Comparison of ENCODE assay signal across 21 cellular contexts in the genomic region with DNA sequence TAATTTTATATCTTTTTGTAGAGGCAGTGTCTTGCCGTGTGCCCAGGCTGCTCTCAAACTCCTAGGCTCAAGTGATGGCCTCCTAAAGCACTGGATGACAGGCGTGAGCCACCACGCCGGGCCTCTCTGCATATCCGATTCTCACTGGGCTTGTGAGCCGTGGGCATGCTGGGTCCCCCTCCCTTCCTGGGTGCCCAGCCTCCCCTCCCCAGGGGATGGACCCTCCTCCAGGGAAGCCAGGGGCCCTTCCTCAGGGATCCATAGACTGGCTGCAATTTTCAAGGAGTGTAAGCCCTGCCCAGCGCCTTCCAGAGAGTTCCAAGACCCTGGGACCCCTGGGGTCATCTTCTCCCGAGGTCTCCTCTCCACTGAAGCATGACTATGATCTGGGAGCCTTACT. TPM values are rescaled to one million over a fixed set of nuclear protein-coding genes. Genes with fewer than 3 reads are reported as not detected.
DNase-seq lines count a peak whose midpoint lies in the region; ATAC-seq, FAIRE-seq and TF ChIP-seq lines count a peak whose summit lies in the region.
"Had no signal": no experiment of that assay in that cellular context is flagged by ENCODE, and none has a peak within 500 bp of the region (broad histone marks: within the 10 kb centered on the region; RNA-seq: fewer than 3 reads in every experiment).

No MANE protein-coding gene starts in this region.

- no peaks in the 10 kb centered on the region for H3K36me3 Mint-ChIP-seq in CD14-positive monocyte
- no peaks in the 10 kb centered on the region for H3K36me3 Mint-ChIP-seq in stimulated activated naive B cell treated with anti-CD40 and anti-IgM and Interleukin-4, amounts not matched to agents 10 μg/mL and 1 μg/mL and 100 μg/mL, for 72 hours

- TF ChIP-seq CTCF in CD14-positive monocyte (IDR thresholded peaks at IDR 0.05) = no peak
- TF ChIP-seq CTCF in K562 (IDR thresholded peaks at IDR 0.05 in 2 of 3, conservative IDR thresholded peaks at IDR 0.05 in 1 of 3; ENCODE audit: insufficient read depth in 2 of 3, low read depth in 1 of 3, low read length in 3 of 3) = no peak
- no peak for TF ChIP-seq CTCF in lower lobe of right lung (IDR thresholded peaks at IDR 0.05)

- 9% methylated on average over 3 of the region's 8 CpGs for WGBS in K562 (ENCODE audit: insufficient coverage, low coverage, missing lambda C conversion rate)

- H4K20me1 ChIP-seq in K562 (replicated peaks; ENCODE audit: control insufficient read depth, insufficient read depth, low read length) = 0 out of 2 replicates have a peak, but pooled peaks cover 7% of the 10 kb centered on the region

- no TSS peak for BruUV-seq in K562 (replicated peaks; lab: Mats Ljungman, UMichigan)

- H3K27ac ChIP-seq in K562 (ENCODE audit: extremely low read depth, low read depth, low read length) = no peak overlapping the region
- no peak overlapping the region for H3K27ac ChIP-seq in lower lobe of right lung

- peaks cover 23 to 69% of the 10 kb centered on the region in 2 experiments; a peak in 4 of 5 replicates for H3K4me1 ChIP-seq in K562 (replicated peaks in 1 of 2; ENCODE audit: control insufficient read depth in 2 of 2, insufficient read depth in 2 of 2, low read length in 2 of 2)
- H3K4me1 ChIP-seq in lower lobe of right lung = no peaks in the 10 kb centered on the region

- POLR2A ChIA-PET in K562 (lab: Yijun Ruan, JAX) = no interaction called here

- FAIRE-seq in K562 (lab: Jason Lieb, UNC) = no peak
- FAIRE-seq: A204.1, GM19239 had no signal

- H3K27ac Mint-ChIP-seq in CD14-positive monocyte = no peak overlapping the region
- H3K27ac Mint-ChIP-seq in stimulated activated naive B cell treated with anti-CD40 and anti-IgM and Interleukin-4, amounts not matched to agents 10 μg/mL and 1 μg/mL and 100 μg/mL, for 72 hours = peak overlapping the region; percentile 47

- ATAC-seq in K562 (no peak), lower lobe of right lung (no peak)
- ATAC-seq in stimulated activated naive B cell treated with anti-CD40 and anti-IgM and Interleukin-4, amounts not matched to agents 10 μg/mL and 1 μg/mL and 100 μg/mL, for 72 hours (replicated peaks) = no peak
- ATAC-seq: PC-3 had no signal

- TF ChIP-seq RAD21 in K562 (CRISPR knock-in tag; conservative IDR thresholded peaks at IDR 0.05 in 1 of 2, IDR thresholded peaks at IDR 0.05 in 1 of 2) = no peak

- H3K9me1 ChIP-seq in K562 (ENCODE audit: control insufficient read depth, insufficient read depth, low read length) = no peaks in the 10 kb centered on the region

- H3K27me3 ChIP-seq in K562 (ENCODE audit: control insufficient read depth in 2 of 2, insufficient read depth in 2 of 2, low read length in 2 of 2) (peaks cover 0 to 30% of the 10 kb centered on the region in 2 experiments; a peak in 2 of 5 replicates), lower lobe of right lung (ENCODE audit: low read depth) (peaks cover 46% of the 10 kb centered on the region)

- no peak overlapping the region for H2AFZ ChIP-seq in K562 (ENCODE audit: low read depth, low read length)

- H3K4me3 ChIP-seq in K562 (no peak overlapping the region), lower lobe of right lung (no peak overlapping the region)

- CTCF ChIA-PET in K562 (lab: Yijun Ruan, JAX; ENCODE audit: low intra/inter-chr PET ratio) = no interaction called here

- H3K4me2 ChIP-seq in K562 (ENCODE audit: insufficient read depth, low read length) = no peak overlapping the region

- no peaks in the 10 kb centered on the region for H3K4me1 Mint-ChIP-seq in CD14-positive monocyte
- peaks cover 4 to 8% of the 10 kb centered on the region in 2 donors for H3K4me1 Mint-ChIP-seq in stimulated activated naive B cell treated with anti-CD40 and anti-IgM and Interleukin-4, amounts not matched to agents 10 μg/mL and 1 μg/mL and 100 μg/mL, for 72 hours

- DNase-seq in CD14-positive monocyte (ENCODE audit: low spot score) (peak; percentile 17), K562 (ENCODE audit: extremely low read depth in 1 of 4, low spot score in 3 of 4) (no peak), lower lobe of right lung (peak; percentile 37), NCI-H1417 (lab: John Stamatoyannopoulos, UW) (no peak), UCSD-AML1 (lab: John Stamatoyannopoulos, UW; ENCODE audit: unreplicated experiment) (no peak)
- no peak for DNase-seq in stimulated activated naive B cell treated with anti-CD40 and anti-IgM and Interleukin-4, amounts not matched to agents 10 μg/mL and 1 μg/mL and 100 μg/mL, for 72 hours
- DNase-seq in stimulated activated CD4-positive, alpha-beta T cell treated with anti-CD3 and anti-CD28 coated beads, Interleukin-15, amount 100 ng/mL, for 24 hours = no peak
- DNase-seq: Calu3; DND-41; KBM-7; NCI-H1105 treated with DMSO at 0.1 percent for 48 hours; NCI-H2029; NCI-H446; NCI-H526; NCI-H82; NK-92 treated with Interleukin-12 subunit alpha and Interleukin-12 subunit beta, amount 100 ng/mL, for 24 hours; PC-3 had no signal

- H3K36me3 ChIP-seq in K562 (ENCODE audit: control insufficient read depth, insufficient read depth, low read length) = no peaks in the 10 kb centered on the region
- no peaks in the 10 kb centered on the region for H3K36me3 ChIP-seq in lower lobe of right lung

- TF ChIP-seq POLR2A in K562 (conservative IDR thresholded peaks at IDR 0.05) = no peak

- in situ Hi-C loops in K562 (cut with MboI) = no loop called here

- H3K9me3 ChIP-seq in K562 (replicated peaks; ENCODE audit: control insufficient read depth, insufficient read depth, low read depth, low read length) (no peaks in the 10 kb centered on the region), lower lobe of right lung (no peaks in the 10 kb centered on the region)

- H3K9ac ChIP-seq in K562 (ENCODE audit: insufficient read depth in 1 of 2, low read depth in 2 of 2, low read length in 2 of 2) = peak overlapping the region in 1 of 2 experiments; percentile 35; a peak in 1 of 4 replicates

- intact Hi-C loops in CD14-positive monocyte (cut with micrococcal nuclease) = no loop called here
- intact Hi-C loops in K562 (cut with micrococcal nuclease) = loop anchor here (10.0 kb wide), 1 partner anchor 58 kb away; no protein-coding TSS in a partner anchor
- intact Hi-C loops in lower lobe of right lung (cut with DNase I) = no loop called here

- peaks cover 0 to 2% (median 0%) of the 10 kb centered on the region in 7 donors for H3K9me3 Mint-ChIP-seq in CD14-positive monocyte
- H3K9me3 Mint-ChIP-seq in stimulated activated naive B cell treated with anti-CD40 and anti-IgM and Interleukin-4, amounts not matched to agents 10 μg/mL and 1 μg/mL and 100 μg/mL, for 72 hours = no peaks in the 10 kb centered on the region

- no peak overlapping the region for H3K4me3 Mint-ChIP-seq in CD14-positive monocyte
- no peak overlapping the region for H3K4me3 Mint-ChIP-seq in stimulated activated naive B cell treated with anti-CD40 and anti-IgM and Interleukin-4, amounts not matched to agents 10 μg/mL and 1 μg/mL and 100 μg/mL, for 72 hours

- H3K79me2 ChIP-seq in K562 (ENCODE audit: control insufficient read depth, insufficient read depth, low read length) = no peaks in the 10 kb centered on the region

- no peak for TF ChIP-seq EP300 in K562 (IDR thresholded peaks at IDR 0.05; ENCODE audit: low read length)

- H3K27me3 Mint-ChIP-seq in CD14-positive monocyte (ENCODE audit: low read depth in 3 of 3) = peaks cover 5 to 19% (median 6%) of the 10 kb centered on the region in 3 donors
- H3K27me3 Mint-ChIP-seq in stimulated activated naive B cell treated with anti-CD40 and anti-IgM and Interleukin-4, amounts not matched to agents 10 μg/mL and 1 μg/mL and 100 μg/mL, for 72 hours = peaks cover 55 to 80% of the 10 kb centered on the region in 2 donors

TF ChIP-seq in K562, 482 proteins besides CTCF, POLR2A, EP300 and RAD21:
- TF ChIP-seq RHOXF2B (CRISPR knock-in tag; conservative IDR thresholded peaks at IDR 0.05) (no peak), NELFE (IDR thresholded peaks at IDR 0.05; ENCODE audit: insufficient read depth, insufficient read length) (no peak), ZBTB7A (IDR thresholded peaks at IDR 0.05; ENCODE audit: borderline replicate concordance, control insufficient read depth, low read depth, low read length) (peak; percentile 20; the same call in 1 of the 2 replicates), ZSCAN29 (IDR thresholded peaks at IDR 0.05) (no peak)

RNA-seq across cellular contexts. Expression of gene ELFN1, which starts 23.7 kb away (rescaled TPM):
- polyA plus RNA-seq in CD14-positive monocyte = not detected
- 0.25 TPM in 1 of 2 replicates, not detected in the other for total RNA-seq in K562 (2011; cell fraction: chromatin; rRNA removed; ENCODE audit: low replicate concordance)
- total RNA-seq in K562 (2011; cell fraction: nucleolus; rRNA removed) = 0.39 and 0.67 TPM in 2 replicates
- 0.07 and 0.31 TPM in 2 replicates for total RNA-seq in K562 (2011; cell fraction: nucleoplasm; rRNA removed)
- 0.23 and 0.45 TPM in 2 replicates for total RNA-seq in K562 (2014; rRNA removed)
- 0.04 and 0.06 TPM in 2 replicates for total RNA-seq in K562 (2014; rRNA removed; fragmentation: Illumina TruSeq; extraction: Trizol)
- 0.08 and 0.18 TPM in 2 replicates for total RNA-seq in K562 (2015; rRNA removed; fragmentation: Illumina TruSeq; extraction: Trizol)
- total RNA-seq in K562 (2021) = 0.45 and 0.64 TPM in 2 replicates
- polyA plus RNA-seq in K562 (2011; rRNA removed) = 0.13 and 0.41 TPM in 2 replicates
- 0.44 and 0.81 TPM in 2 replicates for polyA plus RNA-seq in K562 (2011; cell fraction: cytosol; rRNA removed)
- polyA plus RNA-seq in K562 (2011; cell fraction: nucleus; rRNA removed) = 0.26 and 0.31 TPM in 2 replicates
- polyA plus RNA-seq in K562 (2012) = 0.35 and 0.39 TPM in 2 replicates
- polyA plus RNA-seq in K562 (2014; fragmentation: Illumina TruSeq; extraction: Trizol) = 0.06 and 0.28 TPM in 2 replicates
- polyA plus RNA-seq in K562 (2014; fragmentation: Nextera tagmentation; extraction: Ambion mirVana) = not detected
- 0.11 and 0.33 TPM in 2 replicates for polyA plus RNA-seq in K562 (2014; rRNA removed)
- polyA minus RNA-seq in K562 (2011; rRNA and poly(A)+ RNA removed) = 0.07 and 0.15 TPM in 2 replicates
- polyA minus RNA-seq in K562 (2011; cell fraction: cytosol; rRNA and poly(A)+ RNA removed) = 0.38 and 1.0 TPM in 2 replicates
- polyA minus RNA-seq in K562 (2011; cell fraction: nucleus; rRNA and poly(A)+ RNA removed) = 0.13 and 0.44 TPM in 2 replicates
- total RNA-seq in lower lobe of right lung = 1.4 TPM
- total RNA-seq: Calu3, LHCN-M2, MCF 10A had no signal

Comparison
In these comparisons a context has a peak if more than half of its experiments do, and no peak if none do; other contexts are left out.
1. DNase-seq: peak in CD14-positive monocyte (single experiment) and lower lobe of right lung (single experiment); none in K562 (0 of 4), stimulated activated naive B cell treated with anti-CD40 and anti-IgM and Interleukin-4, amounts not matched to agents 10 μg/mL and 1 μg/mL and 100 μg/mL, for 72 hours (single experiment), stimulated activated CD4-positive, alpha-beta T cell treated with anti-CD3 and anti-CD28 coated beads, Interleukin-15, amount 100 ng/mL, for 24 hours (single experiment), NCI-H1417 (0 of 3) and UCSD-AML1 (single experiment).